Comparison of ENCODE assay signal across 17 cellular contexts in genomic region chr6:169808608-169808967, GRCh38.
"Had no signal": no experiment of that assay in that cellular context is flagged by ENCODE, and none has a peak within 500 bp of the region (broad histone marks: within the 10 kb centered on the region; RNA-seq: fewer than 3 reads in every experiment).

No MANE protein-coding gene starts in this region.

- H3K4me3 Mint-ChIP-seq: neural progenitor cell; stimulated activated naive B cell treated with anti-CD40 and anti-IgM and Interleukin-4, amounts not matched to agents 10 μg/mL and 1 μg/mL and 100 μg/mL, for 72 hours; stimulated activated naive CD8-positive, alpha-beta T cell treated with anti-CD3 and anti-CD28 coated beads, Interleukin-15, amount 100 ng/mL, for 72 hours had no signal

- H3K9ac ChIP-seq: neural progenitor cell had no signal

- H3K9me3 Mint-ChIP-seq: stimulated activated naive B cell treated with anti-CD40 and anti-IgM and Interleukin-4, amounts not matched to agents 10 μg/mL and 1 μg/mL and 100 μg/mL, for 72 hours; stimulated activated naive CD8-positive, alpha-beta T cell treated with anti-CD3 and anti-CD28 coated beads, Interleukin-15, amount 100 ng/mL, for 72 hours had no signal

- H3K36me3 Mint-ChIP-seq: stimulated activated naive B cell treated with anti-CD40 and anti-IgM and Interleukin-4, amounts not matched to agents 10 μg/mL and 1 μg/mL and 100 μg/mL, for 72 hours had no signal

- H3K27me3 ChIP-seq: transverse colon had no signal

- H3K4me3 ChIP-seq: esophagus muscularis mucosa, gastroesophageal sphincter, mucosa of descending colon, neural progenitor cell, thoracic aorta, transverse colon had no signal

- ATAC-seq: gastroesophageal sphincter; left lobe of liver; mucosa of descending colon; naive thymus-derived CD8-positive, alpha-beta T cell; sciatic nerve; stimulated activated naive B cell treated with anti-CD40 and anti-IgM and Interleukin-4, amounts not matched to agents 10 μg/mL and 1 μg/mL and 100 μg/mL, for 72 hours; stimulated activated naive CD8-positive, alpha-beta T cell treated with anti-CD3 and anti-CD28 coated beads, Interleukin-15, amount 100 ng/mL, for 72 hours had no signal

- DNase-seq: effector memory CD4-positive, alpha-beta T cell; mammary epithelial cell; mucosa of descending colon; occipital lobe; stimulated activated CD4-positive, alpha-beta T cell treated with anti-CD3 and anti-CD28 coated beads, Interleukin-2, amount 100 ng/mL, for 24 hours; stimulated activated CD4-positive, alpha-beta T cell treated with anti-CD3 and anti-CD28 coated beads, Interleukin-4, amount 100 ng/mL, for 4 hours; stimulated activated naive B cell treated with anti-CD40 and anti-IgM and Interleukin-4, amounts not matched to agents 10 μg/mL and 1 μg/mL and 100 μg/mL, for 72 hours; transverse colon had no signal

- H3K4me2 ChIP-seq: neural progenitor cell had no signal

- H2AFZ ChIP-seq: neural progenitor cell had no signal

- H3K27ac Mint-ChIP-seq: stimulated activated naive B cell treated with anti-CD40 and anti-IgM and Interleukin-4, amounts not matched to agents 10 μg/mL and 1 μg/mL and 100 μg/mL, for 72 hours had no signal

- H3K4me1 ChIP-seq: esophagus muscularis mucosa, gastroesophageal sphincter, transverse colon had no signal

- H3K27ac ChIP-seq: epithelial cell of prostate, esophagus muscularis mucosa, gastroesophageal sphincter, neural progenitor cell, thoracic aorta, transverse colon had no signal

- H3K36me3 ChIP-seq: esophagus muscularis mucosa, gastroesophageal sphincter, neural progenitor cell, thoracic aorta, transverse colon had no signal

- H3K9me3 ChIP-seq: esophagus muscularis mucosa, gastroesophageal sphincter, mucosa of descending colon, thoracic aorta, transverse colon had no signal
